10 cellular contexts compared by ENCODE assay signal in genomic region chr9:133058550-133059320, GRCh38. TPM values are rescaled to one million over a fixed set of nuclear protein-coding genes. Genes with fewer than 3 reads are reported as not detected.
DNase-seq lines count a peak whose midpoint lies in the region; ATAC-seq, FAIRE-seq and TF ChIP-seq lines count a peak whose summit lies in the region.
"Had no signal": no experiment of that assay in that cellular context is flagged by ENCODE, and none has a peak within 500 bp of the region (broad histone marks: within the 10 kb centered on the region; RNA-seq: fewer than 3 reads in every experiment).

No MANE protein-coding gene starts in this region.

- no peak for DNase-seq in HepG2 (ENCODE audit: low spot score)
- DNase-seq in right lobe of liver = no peak
- DNase-seq in MV-4-11 (lab: John Stamatoyannopoulos, UW) = peak; percentile 18
- no peak for DNase-seq in bronchial epithelial cell (ENCODE audit: low read depth)
- no peak for DNase-seq in type B pancreatic cell (ENCODE audit: extremely low spot score, unreplicated experiment)
- no peak for DNase-seq in mucosa of gallbladder (ENCODE audit: low spot score)
- DNase-seq: hypothalamus; stimulated activated CD4-positive, alpha-beta T cell treated with anti-CD3 and anti-CD28 coated beads, Interleukin-1b, Interleukin-23, amount 100 ng/mL, for 48 hours had no signal

- H3K4me2 ChIP-seq in HepG2 (ENCODE audit: low read depth, low read length) = no peak overlapping the region

- no peaks in the 10 kb centered on the region for H4K20me1 ChIP-seq in HepG2 (ENCODE audit: insufficient read depth, low read length)

- FAIRE-seq in HepG2 (lab: Jason Lieb, UNC) = peak; percentile 40
- FAIRE-seq in bronchial epithelial cell (lab: Jason Lieb, UNC) = peak; percentile 40

- TF ChIP-seq CTCF in HepG2 (CRISPR knock-in tag; IDR thresholded peaks at IDR 0.05) (no peak), right lobe of liver (IDR thresholded peaks at IDR 0.05) (no peak), bronchial epithelial cell (IDR thresholded peaks at IDR 0.05; ENCODE audit: insufficient read depth, low read length, severe bottlenecking) (no peak), type B pancreatic cell (conservative IDR thresholded peaks at IDR 0.05) (no peak)

- no peaks in the 10 kb centered on the region for H3K9me3 Mint-ChIP-seq in type B pancreatic cell
- H3K9me3 Mint-ChIP-seq in stimulated activated memory B cell treated with anti-CD40 and anti-IgM and Interleukin-4, amounts not matched to agents 10 μg/mL and 1 μg/mL and 100 μg/mL, for 72 hours = no peaks in the 10 kb centered on the region

- no peak overlapping the region for H2AFZ ChIP-seq in HepG2 (ENCODE audit: low read length)

- H3K4me3 Mint-ChIP-seq in type B pancreatic cell = peak overlapping the region; percentile 34
- H3K4me3 Mint-ChIP-seq in stimulated activated memory B cell treated with anti-CD40 and anti-IgM and Interleukin-4, amounts not matched to agents 10 μg/mL and 1 μg/mL and 100 μg/mL, for 72 hours = no peak overlapping the region

- no peak overlapping the region for H3K9ac ChIP-seq in HepG2 (ENCODE audit: insufficient read depth, low read depth, low read length)

- in situ Hi-C loops in HepG2 (cut with HindIII; ENCODE audit: extremely low pct_ligation_motif_present, low pct_unique_long_range_greater_than_20kb) = no loop called here

- TF ChIP-seq POLR2A in HepG2 (IDR thresholded peaks at IDR 0.05; ENCODE audit: insufficient read depth in 1 of 2, low read depth in 2 of 2, low read length in 2 of 2) = no peak
- no peak for TF ChIP-seq POLR2A in right lobe of liver (IDR thresholded peaks at IDR 0.05)

- no peaks in the 10 kb centered on the region for H3K27me3 Mint-ChIP-seq in type B pancreatic cell
- H3K27me3 Mint-ChIP-seq in stimulated activated memory B cell treated with anti-CD40 and anti-IgM and Interleukin-4, amounts not matched to agents 10 μg/mL and 1 μg/mL and 100 μg/mL, for 72 hours = no peaks in the 10 kb centered on the region

- H3K79me2 ChIP-seq in HepG2 (ENCODE audit: insufficient read depth, low read length) = no peaks in the 10 kb centered on the region

- H3K36me3 ChIP-seq in HepG2 (replicated peaks in 1 of 2; ENCODE audit: control insufficient read depth in 1 of 2, insufficient read depth in 2 of 2, low read length in 2 of 2) (peaks cover 20 to 35% of the 10 kb centered on the region in 2 experiments; a peak in 4 of 5 replicates), right lobe of liver (peaks cover 0 to 28% (median 9%) of the 10 kb centered on the region in 4 donors), bronchial epithelial cell (ENCODE audit: control insufficient read depth, insufficient read depth, low read length) (peaks cover 10% of the 10 kb centered on the region)

- POLR2A ChIA-PET in HepG2 (lab: Yijun Ruan, JAX) = no interaction called here

- no peak overlapping the region for H3K4me3 ChIP-seq in HepG2 (replicated peaks in 1 of 3; ENCODE audit: insufficient read depth in 1 of 3, low read depth in 2 of 3, low read length in 3 of 3)
- no peak overlapping the region for H3K4me3 ChIP-seq in right lobe of liver
- no peak overlapping the region for H3K4me3 ChIP-seq in bronchial epithelial cell (ENCODE audit: low read depth, low read length)

- H3K36me3 Mint-ChIP-seq in type B pancreatic cell = peaks cover 11% of the 10 kb centered on the region
- H3K36me3 Mint-ChIP-seq in stimulated activated memory B cell treated with anti-CD40 and anti-IgM and Interleukin-4, amounts not matched to agents 10 μg/mL and 1 μg/mL and 100 μg/mL, for 72 hours = peaks cover 51% of the 10 kb centered on the region

- no TSS peak for BruUV-seq in HepG2 (replicated peaks; lab: Mats Ljungman, UMichigan)

- CTCF ChIA-PET in HepG2 (lab: Yijun Ruan, JAX; ENCODE audit: low intra/inter-chr PET ratio, low total read pairs) = no interaction called here

- H3K27ac ChIP-seq in HepG2 (ENCODE audit: extremely low read length, insufficient read depth, low read length) (no peak overlapping the region), right lobe of liver (no peak overlapping the region)

- no peak overlapping the region for H3K27ac Mint-ChIP-seq in type B pancreatic cell
- H3K27ac Mint-ChIP-seq in stimulated activated memory B cell treated with anti-CD40 and anti-IgM and Interleukin-4, amounts not matched to agents 10 μg/mL and 1 μg/mL and 100 μg/mL, for 72 hours = no peak overlapping the region

- 87% methylated on average over 12 of the region's 12 CpGs for WGBS in HepG2 (ENCODE audit: low lambda C conversion rate)
- WGBS in right lobe of liver (ENCODE audit: insufficient coverage, low coverage, low lambda C conversion rate, missing lambda C conversion rate) = 66% methylated on average over 6 of the region's 12 CpGs

- TF ChIP-seq EP300 in HepG2 (IDR thresholded peaks at IDR 0.05; ENCODE audit: low read depth in 2 of 2, low read length in 2 of 2) (no peak), HepG2 (CRISPR knock-in tag; IDR thresholded peaks at IDR 0.05; ENCODE audit: borderline replicate concordance) (no peak)

- intact Hi-C loops in HepG2 (cut with micrococcal nuclease; ENCODE audit: unreplicated experiment) = no loop called here
- intact Hi-C loops in right lobe of liver (cut with DNase I) = no loop called here

- no peaks in the 10 kb centered on the region for H3K9me3 ChIP-seq in HepG2 (ENCODE audit: low read length)
- no peaks in the 10 kb centered on the region for H3K9me3 ChIP-seq in right lobe of liver

- ATAC-seq in HepG2 (no peak), right lobe of liver (no peak), GM21381 (IDR thresholded peaks at IDR 0.05; ENCODE audit: unreplicated experiment) (no peak)
- no peak for ATAC-seq in stimulated activated memory B cell treated with anti-CD40 and anti-IgM and Interleukin-4, amounts not matched to agents 10 μg/mL and 1 μg/mL and 100 μg/mL, for 72 hours

- H3K4me1 Mint-ChIP-seq in type B pancreatic cell (ENCODE audit: unreplicated experiment) = peaks cover 10% of the 10 kb centered on the region
- H3K4me1 Mint-ChIP-seq in stimulated activated memory B cell treated with anti-CD40 and anti-IgM and Interleukin-4, amounts not matched to agents 10 μg/mL and 1 μg/mL and 100 μg/mL, for 72 hours = peaks cover 22% of the 10 kb centered on the region

- H3K4me1 ChIP-seq in HepG2 (ENCODE audit: insufficient read depth, low read length) (peaks cover 34% of the 10 kb centered on the region), right lobe of liver (no peaks in the 10 kb centered on the region)

- H3K27me3 ChIP-seq in HepG2 (ENCODE audit: control insufficient read depth in 1 of 2, insufficient read depth in 2 of 2, low read length in 2 of 2) = no peaks in the 10 kb centered on the region
- no peaks in the 10 kb centered on the region for H3K27me3 ChIP-seq in right lobe of liver
- no peaks in the 10 kb centered on the region for H3K27me3 ChIP-seq in bronchial epithelial cell (ENCODE audit: control insufficient read depth, insufficient read depth, low read length)

- TF ChIP-seq RAD21 in HepG2 (CRISPR knock-in tag; IDR thresholded peaks at IDR 0.05) = no peak

RNA-seq across cellular contexts. Expression of gene CEL, which starts 3.0 kb away (rescaled TPM):
- total RNA-seq in HepG2 (2016; rRNA removed; fragmentation: Illumina TruSeq; extraction: Trizol) = 0.62 and 1.5 TPM in 2 replicates
- 0.35 and 0.40 TPM in 2 replicates for total RNA-seq in HepG2 (2016; cell fraction: cytosol; rRNA removed; fragmentation: Illumina TruSeq; extraction: Trizol; ENCODE audit: low read depth)
- total RNA-seq in HepG2 (2016; cell fraction: insoluble cytoplasmic fraction; rRNA removed; fragmentation: Illumina TruSeq; extraction: Trizol) = 0.55 and 1.2 TPM in 2 replicates
- total RNA-seq in HepG2 (2016; cell fraction: membrane; rRNA removed; fragmentation: Illumina TruSeq; extraction: Trizol) = 0.83 and 1.2 TPM in 2 replicates
- total RNA-seq in HepG2 (2016; cell fraction: nucleus; rRNA removed; fragmentation: Illumina TruSeq; extraction: Trizol) = 1.6 and 1.7 TPM in 2 replicates
- polyA plus RNA-seq in HepG2 (2011; rRNA removed) = 0.63 and 0.81 TPM in 2 replicates
- 0.19 and 0.34 TPM in 2 replicates for polyA plus RNA-seq in HepG2 (2011; cell fraction: cytosol; rRNA removed)
- polyA plus RNA-seq in HepG2 (2011; cell fraction: nucleus; rRNA removed) = 5.0 and 7.7 TPM in 2 replicates
- polyA plus RNA-seq in HepG2 (2012) = 1.2 and 1.6 TPM in 2 replicates
- 1.0 and 1.1 TPM in 2 replicates for polyA plus RNA-seq in HepG2 (2016; cell fraction: cytosol; fragmentation: Illumina TruSeq; extraction: Trizol; ENCODE audit: low read depth)
- 1.5 and 2.0 TPM in 2 replicates for polyA plus RNA-seq in HepG2 (2016; cell fraction: insoluble cytoplasmic fraction; fragmentation: Illumina TruSeq; extraction: Trizol; ENCODE audit: low read depth)
- polyA plus RNA-seq in HepG2 (2016; cell fraction: membrane; fragmentation: Illumina TruSeq; extraction: Trizol; ENCODE audit: low read depth) = 1.9 TPM in 2 replicates
- 7.7 and 8.2 TPM in 2 replicates for polyA plus RNA-seq in HepG2 (2016; cell fraction: nucleus; fragmentation: Illumina TruSeq; extraction: Trizol; ENCODE audit: insufficient read depth, low read depth)
- polyA minus RNA-seq in HepG2 (2011; rRNA and poly(A)+ RNA removed; ENCODE audit: low replicate concordance) = 0.70 TPM in 1 of 2 replicates, not detected in the other
- polyA minus RNA-seq in HepG2 (2011; cell fraction: cytosol; rRNA and poly(A)+ RNA removed) = not detected in 2 replicates
- polyA minus RNA-seq in HepG2 (2011; cell fraction: nucleus; rRNA and poly(A)+ RNA removed) = 0.50 and 1.2 TPM in 2 replicates
- total RNA-seq in right lobe of liver = under 1 TPM in 4 of 6 experiments, not detected in 2; 0.19 to 0.35 (median 0.26) TPM
- total RNA-seq in bronchial epithelial cell = 0.53 and 1.3 TPM in 2 replicates
- total RNA-seq in type B pancreatic cell (ENCODE audit: low replicate concordance) = 4.5 and 4.9 TPM in 2 replicates
- total RNA-seq in mucosa of gallbladder = 11.9 TPM

RNA-seq across cellular contexts. Expression of gene GTF3C5, which starts 27.9 kb away (rescaled TPM):
- total RNA-seq in HepG2 (2016; rRNA removed; fragmentation: Illumina TruSeq; extraction: Trizol) (43.4 and 66.9 TPM in 2 replicates), right lobe of liver (10 to 100 TPM; 18.4 to 30.5 (median 19.8) TPM), bronchial epithelial cell (29.7 and 31.4 TPM in 2 replicates), type B pancreatic cell (ENCODE audit: low replicate concordance) (64.3 and 83.6 TPM in 2 replicates), mucosa of gallbladder (58.8 TPM)
- 11.7 and 12.3 TPM in 2 replicates for total RNA-seq in HepG2 (2016; cell fraction: cytosol; rRNA removed; fragmentation: Illumina TruSeq; extraction: Trizol; ENCODE audit: low read depth)
- 37.9 and 65.5 TPM in 2 replicates for total RNA-seq in HepG2 (2016; cell fraction: insoluble cytoplasmic fraction; rRNA removed; fragmentation: Illumina TruSeq; extraction: Trizol)
- total RNA-seq in HepG2 (2016; cell fraction: membrane; rRNA removed; fragmentation: Illumina TruSeq; extraction: Trizol) = 20.2 and 20.6 TPM in 2 replicates
- total RNA-seq in HepG2 (2016; cell fraction: nucleus; rRNA removed; fragmentation: Illumina TruSeq; extraction: Trizol) = 76.0 and 76.7 TPM in 2 replicates
- 92.6 and 110 TPM in 2 replicates for polyA plus RNA-seq in HepG2 (2011; rRNA removed)
- polyA plus RNA-seq in HepG2 (2011; cell fraction: cytosol; rRNA removed) = 46.1 and 57.8 TPM in 2 replicates
- polyA plus RNA-seq in HepG2 (2011; cell fraction: nucleus; rRNA removed) = 477 and 487 TPM in 2 replicates
- 45.0 and 56.0 TPM in 2 replicates for polyA plus RNA-seq in HepG2 (2012)
- polyA plus RNA-seq in HepG2 (2016; cell fraction: cytosol; fragmentation: Illumina TruSeq; extraction: Trizol; ENCODE audit: low read depth) = 5.5 and 5.8 TPM in 2 replicates
- 45.6 and 51.5 TPM in 2 replicates for polyA plus RNA-seq in HepG2 (2016; cell fraction: insoluble cytoplasmic fraction; fragmentation: Illumina TruSeq; extraction: Trizol; ENCODE audit: low read depth)
- 13.2 and 13.8 TPM in 2 replicates for polyA plus RNA-seq in HepG2 (2016; cell fraction: membrane; fragmentation: Illumina TruSeq; extraction: Trizol; ENCODE audit: low read depth)
- polyA plus RNA-seq in HepG2 (2016; cell fraction: nucleus; fragmentation: Illumina TruSeq; extraction: Trizol; ENCODE audit: insufficient read depth, low read depth) = 196 and 212 TPM in 2 replicates
- 27.9 and 79.3 TPM in 2 replicates for polyA minus RNA-seq in HepG2 (2011; rRNA and poly(A)+ RNA removed; ENCODE audit: low replicate concordance)
- polyA minus RNA-seq in HepG2 (2011; cell fraction: cytosol; rRNA and poly(A)+ RNA removed) = 24.3 and 26.7 TPM in 2 replicates
- polyA minus RNA-seq in HepG2 (2011; cell fraction: nucleus; rRNA and poly(A)+ RNA removed) = 98.5 and 99.1 TPM in 2 replicates
